11 cellular contexts compared by ENCODE assay signal in genomic region chr1:209948155-209948554, GRCh38.
"Had no signal": no experiment of that assay in that cellular context is flagged by ENCODE, and none has a peak within 500 bp of the region (broad histone marks: within the 10 kb centered on the region; RNA-seq: fewer than 3 reads in every experiment).

No MANE protein-coding gene starts in this region.

- H3K4me2 ChIP-seq: GM23338 had no signal

- H3K9me3 ChIP-seq: HAP-1 had no signal

- H3K4me3 ChIP-seq: GM23248, GM23338, HAP-1 had no signal

- H2AFZ ChIP-seq: GM23248, GM23338 had no signal

- ATAC-seq: GM23338, HCT116 had no signal

- H3K36me3 ChIP-seq: HAP-1 had no signal

- FAIRE-seq: H1, H54 had no signal

- DNase-seq: GM23248, GOT3, H7, H9, HCEC 1CT, HFFc6 had no signal

- H3K9ac ChIP-seq: GM23248 had no signal

- H3K27ac ChIP-seq: GM23248 had no signal
